10 cellular contexts compared by ENCODE assay signal in genomic region chr1:213989740-213990472, GRCh38. TPM values are rescaled to one million over a fixed set of nuclear protein-coding genes. Genes with fewer than 3 reads are reported as not detected.
A peak's percentile ranks its signal among the peaks of the same experiment; 100 is the strongest.
DNase-seq lines count a peak whose midpoint lies in the region; ATAC-seq and TF ChIP-seq lines count a peak whose summit lies in the region.
"Had no signal": no experiment of that assay in that cellular context is flagged by ENCODE, and none has a peak within 500 bp of the region (broad histone marks: within the 10 kb centered on the region; RNA-seq: fewer than 3 reads in every experiment).

No MANE protein-coding gene starts in this region.

- TF ChIP-seq CTCF in upper lobe of right lung (IDR thresholded peaks at IDR 0.05), result no peak

- H3K9me3 Mint-ChIP-seq in activated naive CD8-positive, alpha-beta T cell (ENCODE audit: low read depth), result no peaks in the 10 kb centered on the region
- peaks cover 2% of the 10 kb centered on the region for H3K9me3 Mint-ChIP-seq in activated naive CD8-positive, alpha-beta T cell treated with anti-CD3 and anti-CD28 coated beads for 36 hours

- H3K36me3 ChIP-seq in upper lobe of right lung, result no peaks in the 10 kb centered on the region
- H3K36me3 ChIP-seq: upper lobe of left lung had no signal

- no peaks in the 10 kb centered on the region for H3K36me3 Mint-ChIP-seq in activated naive CD8-positive, alpha-beta T cell
- peaks cover 7% of the 10 kb centered on the region for H3K36me3 Mint-ChIP-seq in activated naive CD8-positive, alpha-beta T cell treated with anti-CD3 and anti-CD28 coated beads for 36 hours
- H3K36me3 Mint-ChIP-seq: CD4-positive, CD25-positive, alpha-beta regulatory T cell had no signal

- no peak overlapping the region for H3K27ac Mint-ChIP-seq in activated naive CD8-positive, alpha-beta T cell
- no peak overlapping the region for H3K27ac Mint-ChIP-seq in activated naive CD8-positive, alpha-beta T cell treated with anti-CD3 and anti-CD28 coated beads for 36 hours

- peaks cover 62% of the 10 kb centered on the region for H3K27me3 Mint-ChIP-seq in activated naive CD8-positive, alpha-beta T cell
- peaks cover 83% of the 10 kb centered on the region for H3K27me3 Mint-ChIP-seq in activated naive CD8-positive, alpha-beta T cell treated with anti-CD3 and anti-CD28 coated beads for 36 hours

- H3K27ac ChIP-seq in upper lobe of right lung, result no peak overlapping the region
- H3K27ac ChIP-seq: upper lobe of left lung had no signal

- no peaks in the 10 kb centered on the region for H3K9me3 ChIP-seq in upper lobe of right lung
- H3K9me3 ChIP-seq: upper lobe of left lung had no signal

- peak overlapping the region; percentile 93 for H3K4me3 Mint-ChIP-seq in activated naive CD8-positive, alpha-beta T cell
- no peak overlapping the region for H3K4me3 Mint-ChIP-seq in activated naive CD8-positive, alpha-beta T cell treated with anti-CD3 and anti-CD28 coated beads for 36 hours

- peak overlapping the region; percentile 49 for H3K4me3 ChIP-seq in upper lobe of right lung

- intact Hi-C loops in upper lobe of right lung (cut with DNase I), result no loop called here

- H3K27me3 ChIP-seq in upper lobe of right lung, result peaks cover 62% of the 10 kb centered on the region

- no peak for DNase-seq in activated naive CD8-positive, alpha-beta T cell treated with anti-CD3 and anti-CD28 coated beads for 36 hours
- DNase-seq in SW480 (ENCODE audit: low spot score) (peak; percentile 91), left kidney (ENCODE audit: low read depth, low spot score) (peak; percentile 81), upper lobe of right lung (no peak)
- DNase-seq in stimulated activated CD4-positive, alpha-beta T cell treated with anti-CD3 and anti-CD28 coated beads, Interleukin-1b, Interleukin-23, amount 100 ng/mL, for 48 hours, result no peak
- DNase-seq: CD4-positive, CD25-positive, alpha-beta regulatory T cell had no signal

- ATAC-seq in upper lobe of right lung, result peak; percentile 57
- ATAC-seq in HG02840 (IDR thresholded peaks at IDR 0.05; ENCODE audit: low FRiP score, unreplicated experiment), result no peak
- no peak for ATAC-seq in HG03095 (IDR thresholded peaks at IDR 0.05; ENCODE audit: unreplicated experiment)

- H3K4me1 ChIP-seq in upper lobe of right lung, result peaks cover 21% of the 10 kb centered on the region

- H3K4me1 Mint-ChIP-seq in activated naive CD8-positive, alpha-beta T cell (ENCODE audit: low read depth), result peaks cover 38% of the 10 kb centered on the region
- H3K4me1 Mint-ChIP-seq in activated naive CD8-positive, alpha-beta T cell treated with anti-CD3 and anti-CD28 coated beads for 36 hours, result peaks cover 35% of the 10 kb centered on the region

RNA-seq across cellular contexts. Expression of gene PROX1, which starts 2.1 kb away (rescaled TPM):
- not detected for total RNA-seq in activated naive CD8-positive, alpha-beta T cell treated with anti-CD3 and anti-CD28 coated beads for 36 hours
- total RNA-seq in upper lobe of right lung, result 14.1 TPM
- total RNA-seq: CD4-positive, CD25-positive, alpha-beta regulatory T cell had no signal

Comparison
In these comparisons a context has a peak if more than half of its experiments do, and no peak if none do; other contexts are left out.
1. DNase-seq: peak in SW480 (single experiment) and left kidney (single experiment); none in activated naive CD8-positive, alpha-beta T cell treated with anti-CD3 and anti-CD28 coated beads for 36 hours (single experiment), upper lobe of right lung (single experiment) and stimulated activated CD4-positive, alpha-beta T cell treated with anti-CD3 and anti-CD28 coated beads, Interleukin-1b, Interleukin-23, amount 100 ng/mL, for 48 hours (single experiment).
2. RNA of gene PROX1, which starts 2.1 kb away (total RNA-seq): 14.1 TPM in upper lobe of right lung (single experiment); not detected in activated naive CD8-positive, alpha-beta T cell treated with anti-CD3 and anti-CD28 coated beads for 36 hours; every median in the first group is over 10 times any median in the second.